In the genomic region with DNA sequence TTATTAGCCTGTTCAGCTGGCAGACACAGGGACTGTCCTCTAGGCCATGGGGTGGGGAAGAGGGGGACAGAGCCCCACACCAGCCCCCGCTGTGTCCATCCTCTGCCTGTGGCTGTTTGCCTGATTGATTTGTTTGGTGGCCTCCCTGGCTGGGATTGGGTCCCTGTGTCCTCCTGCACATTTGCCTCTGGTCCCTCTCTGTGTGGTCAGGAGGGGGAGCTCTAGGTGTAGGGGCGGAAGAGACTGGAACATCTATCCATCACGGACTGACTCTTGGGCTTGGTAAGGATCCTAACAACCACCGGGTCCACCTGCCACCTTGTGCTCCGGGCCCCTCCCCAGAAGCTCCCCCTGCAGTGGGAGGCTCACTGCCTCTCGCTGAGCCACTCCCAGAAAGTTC, we compare ENCODE assay signal across 9 cellular contexts. TPM values are rescaled to one million over a fixed set of nuclear protein-coding genes. Genes with fewer than 3 reads are reported as not detected.
DNase-seq lines count a peak whose midpoint lies in the region; ATAC-seq, FAIRE-seq and TF ChIP-seq lines count a peak whose summit lies in the region.
"Had no signal": no experiment of that assay in that cellular context is flagged by ENCODE, and none has a peak within 500 bp of the region (broad histone marks: within the 10 kb centered on the region; RNA-seq: fewer than 3 reads in every experiment).

No MANE protein-coding gene starts in this region.

- peaks cover 3% of the 10 kb centered on the region; the same call in 1 of the 2 replicates for H3K4me1 ChIP-seq in HEK293 (ENCODE audit: control insufficient read depth, insufficient read depth, low read length)
- H3K4me1 ChIP-seq in HepG2 (ENCODE audit: insufficient read depth, low read length): no peaks in the 10 kb centered on the region
- H3K4me1 ChIP-seq in adrenal gland (replicated peaks in 1 of 2): peaks cover 4 to 11% of the 10 kb centered on the region in 2 donors

- H4K20me1 ChIP-seq in HepG2 (ENCODE audit: insufficient read depth, low read length): no peaks in the 10 kb centered on the region

- 0% methylated on average over 2 of the region's 6 CpGs for WGBS in HepG2 (ENCODE audit: low lambda C conversion rate)
- WGBS in adrenal gland, 4 donors: 78 to 82% (median 79%) methylated on average over 4 to 6 of the region's 6 CpGs

- FAIRE-seq in HepG2 (lab: Jason Lieb, UNC): peak; percentile 74

- DNase-seq in Caki2 (ENCODE audit: low read depth): peak; percentile 25
- peak; percentile 39 for DNase-seq in SW480 (ENCODE audit: low spot score)
- DNase-seq in HepG2 (ENCODE audit: low spot score): peak; percentile 39
- DNase-seq in adrenal gland: no peak
- DNase-seq in kidney glomerular epithelial cell (lab: John Stamatoyannopoulos, UW): no peak
- DNase-seq in putamen (ENCODE audit: low spot score): no peak
- no peak for DNase-seq in NCI-H1105 (lab: John Stamatoyannopoulos, UW)
- DNase-seq: naive B cell had no signal

- no peak for TF ChIP-seq POLR2A in HepG2 (IDR thresholded peaks at IDR 0.05; ENCODE audit: insufficient read depth in 1 of 2, low read depth in 2 of 2, low read length in 2 of 2)
- no peak for TF ChIP-seq POLR2A in adrenal gland (IDR thresholded peaks at IDR 0.05)

- TF ChIP-seq EP300 in HepG2 (IDR thresholded peaks at IDR 0.05; ENCODE audit: low read depth in 2 of 2, low read length in 2 of 2) (no peak), HepG2 (CRISPR knock-in tag; IDR thresholded peaks at IDR 0.05; ENCODE audit: borderline replicate concordance) (no peak)

- in situ Hi-C loops in Caki2 (cut with HindIII; ENCODE audit: low pct_unique_long_range_greater_than_20kb, low sequenced_read_pairs): no loop called here
- in situ Hi-C loops in HepG2 (cut with HindIII; ENCODE audit: extremely low pct_ligation_motif_present, low pct_unique_long_range_greater_than_20kb): loop anchor here (5.0 kb wide), 1 partner anchor 154 kb away; no protein-coding TSS in a partner anchor

- H3K9me3 ChIP-seq in HEK293 (ENCODE audit: control insufficient read depth, insufficient read depth, low read depth, low read length) (no peaks in the 10 kb centered on the region), HepG2 (ENCODE audit: low read length) (no peaks in the 10 kb centered on the region), adrenal gland (replicated peaks in 1 of 3) (no peaks in the 10 kb centered on the region)

- H3K79me2 ChIP-seq in HepG2 (ENCODE audit: insufficient read depth, low read length): no peaks in the 10 kb centered on the region

- H2AFZ ChIP-seq in HepG2 (ENCODE audit: low read length): no peak overlapping the region

- TF ChIP-seq RAD21 in HepG2 (CRISPR knock-in tag; IDR thresholded peaks at IDR 0.05): peak; percentile 66

- H3K4me3 ChIP-seq in HEK293 (ENCODE audit: low read depth, low read length) (no peak overlapping the region), HepG2 (replicated peaks in 1 of 3; ENCODE audit: insufficient read depth in 1 of 3, low read depth in 2 of 3, low read length in 3 of 3) (no peak overlapping the region), adrenal gland (no peak overlapping the region)

- POLR2A ChIA-PET in HEK293 (lab: Yijun Ruan, JAX): interaction anchor here (0.8 to 1.0 kb wide), 3 partner anchors 17 to 154 kb away, joined by 3 to 4 read pairs (median 3); no protein-coding TSS in a partner anchor
- POLR2A ChIA-PET in HepG2 (lab: Yijun Ruan, JAX): no interaction called here

- H3K9ac ChIP-seq in HepG2 (ENCODE audit: insufficient read depth, low read depth, low read length): no peak overlapping the region

- H3K27me3 ChIP-seq in HepG2 (ENCODE audit: control insufficient read depth in 1 of 2, insufficient read depth in 2 of 2, low read length in 2 of 2) (peaks cover 1 to 59% of the 10 kb centered on the region in 2 experiments; a peak in 4 of 5 replicates), adrenal gland (peaks cover 25% of the 10 kb centered on the region)

- TF ChIP-seq CTCF in HEK293 (tag by site-specific recombination; IDR thresholded peaks at IDR 0.05): peak; percentile 75
- peak; percentile 83 for TF ChIP-seq CTCF in HepG2 (CRISPR knock-in tag; IDR thresholded peaks at IDR 0.05)
- TF ChIP-seq CTCF in adrenal gland (IDR thresholded peaks at IDR 0.05): no peak

- intact Hi-C loops in HepG2 (cut with micrococcal nuclease; ENCODE audit: unreplicated experiment): loop anchor here (1.0 to 2.0 kb wide), 2 partner anchors 28 to 155 kb away; no protein-coding TSS in a partner anchor
- intact Hi-C loops in adrenal gland (cut with DNase I): no loop called here

- CTCF ChIA-PET in HEK293 (lab: Yijun Ruan, JAX): interaction anchor here (0.5 to 7.0 kb wide), 37 partner anchors 9 to 549 kb away, joined by 3 to 110 read pairs (median 4); a partner anchor contains a TSS
- CTCF ChIA-PET in HepG2 (lab: Yijun Ruan, JAX; ENCODE audit: low intra/inter-chr PET ratio, low total read pairs): interaction anchor here (1.1 to 1.4 kb wide), 2 partner anchors 28 to 152 kb away, joined by 3 to 4 read pairs; no protein-coding TSS in a partner anchor

- no peaks in the 10 kb centered on the region for H3K36me3 ChIP-seq in HEK293 (ENCODE audit: control insufficient read depth in 2 of 2, insufficient read depth in 1 of 2, low read length in 2 of 2)
- no peaks in the 10 kb centered on the region for H3K36me3 ChIP-seq in HepG2 (replicated peaks in 1 of 2; ENCODE audit: control insufficient read depth in 1 of 2, insufficient read depth in 2 of 2, low read length in 2 of 2)
- H3K36me3 ChIP-seq in adrenal gland (replicated peaks in 1 of 2): no peaks in the 10 kb centered on the region

- no peak overlapping the region for H3K4me2 ChIP-seq in HepG2 (ENCODE audit: low read depth, low read length)

- no peak overlapping the region for H3K27ac ChIP-seq in HEK293 (ENCODE audit: extremely low read depth, low read depth, low read length)
- no peak overlapping the region for H3K27ac ChIP-seq in HepG2 (ENCODE audit: extremely low read length, insufficient read depth, low read length)
- no peak overlapping the region for H3K27ac ChIP-seq in adrenal gland

- BruUV-seq in HepG2 (replicated peaks; lab: Mats Ljungman, UMichigan): no TSS peak

- ATAC-seq in HepG2: peak; percentile 90

TF ChIP-seq in HEK293, 187 proteins besides CTCF, POLR2A, EP300 and RAD21 (continues in another document):
- TF ChIP-seq ZFHX2 (tag by site-specific recombination; conservative IDR thresholded peaks at IDR 0.05): no peak
- no peak for TF ChIP-seq ZNF560 (tag by site-specific recombination; IDR thresholded peaks at IDR 0.05; ENCODE audit: borderline replicate concordance)
- TF ChIP-seq ZBTB17 (tag by site-specific recombination; IDR thresholded peaks at IDR 0.05): peak; percentile 19; the same call in 1 of the 2 replicates
- TF ChIP-seq KLF8 (tag by site-specific recombination; IDR thresholded peaks at IDR 0.05): no peak

TF ChIP-seq in HepG2, 621 proteins besides CTCF, POLR2A, EP300 and RAD21 (continues in another document):
- no peak for TF ChIP-seq REXO4 (CRISPR knock-in tag; IDR thresholded peaks at IDR 0.05; ENCODE audit: borderline replicate concordance)
- TF ChIP-seq STAG1 (CRISPR knock-in tag; IDR thresholded peaks at IDR 0.05): peak; percentile 66
- no peak for TF ChIP-seq ZNF703 (CRISPR knock-in tag; IDR thresholded peaks at IDR 0.05; ENCODE audit: borderline replicate concordance)
- no peak for TF ChIP-seq RXRB (CRISPR knock-in tag; IDR thresholded peaks at IDR 0.05; ENCODE audit: borderline replicate concordance)
- TF ChIP-seq, protein P1, sequence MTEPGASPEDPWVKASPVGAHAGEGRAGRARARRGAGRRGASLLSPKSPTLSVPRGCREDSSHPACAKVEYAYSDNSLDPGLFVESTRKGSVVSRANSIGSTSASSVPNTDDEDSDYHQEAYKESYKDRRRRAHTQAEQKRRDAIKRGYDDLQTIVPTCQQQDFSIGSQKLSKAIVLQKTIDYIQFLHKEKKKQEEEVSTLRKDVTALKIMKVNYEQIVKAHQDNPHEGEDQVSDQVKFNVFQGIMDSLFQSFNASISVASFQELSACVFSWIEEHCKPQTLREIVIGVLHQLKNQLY (CRISPR knock-in tag; IDR thresholded peaks at IDR 0.05): no peak
- TF ChIP-seq EZH2 (conservative IDR thresholded peaks at IDR 0.05; ENCODE audit: low read depth, low read length): no peak
- TF ChIP-seq KDM2A (CRISPR knock-in tag; IDR thresholded peaks at IDR 0.05; ENCODE audit: borderline replicate concordance, low read depth): 0 out of 2 replicates have a peak, but pooled peaks have one; percentile 13

RNA-seq across cellular contexts. Expression of a gene that starts 38.4 kb away (rescaled TPM):
- total RNA-seq in Caki2 (2014; rRNA removed; shearing (Covaris generic); ENCODE audit: low replicate concordance): 101 and 145 TPM in 2 replicates
- total RNA-seq in HepG2 (2016; rRNA removed; fragmentation: Illumina TruSeq; extraction: Trizol) (66.8 and 72.4 TPM in 2 replicates), adrenal gland (10 to 100 TPM; 14.4 to 37.4 (median 20.6) TPM)
- total RNA-seq in HepG2 (2016; cell fraction: cytosol; rRNA removed; fragmentation: Illumina TruSeq; extraction: Trizol; ENCODE audit: low read depth): 41.5 and 58.5 TPM in 2 replicates
- total RNA-seq in HepG2 (2016; cell fraction: insoluble cytoplasmic fraction; rRNA removed; fragmentation: Illumina TruSeq; extraction: Trizol): 69.4 and 83.1 TPM in 2 replicates
- 47.6 and 63.2 TPM in 2 replicates for total RNA-seq in HepG2 (2016; cell fraction: membrane; rRNA removed; fragmentation: Illumina TruSeq; extraction: Trizol)
- total RNA-seq in HepG2 (2016; cell fraction: nucleus; rRNA removed; fragmentation: Illumina TruSeq; extraction: Trizol): 23.1 and 27.7 TPM in 2 replicates
- polyA plus RNA-seq in HepG2 (2011; rRNA removed) (44.0 and 48.4 TPM in 2 replicates), adrenal gland (10 to 100 TPM; 17.5 to 52.3 (median 17.8) TPM)
- polyA plus RNA-seq in HepG2 (2011; cell fraction: cytosol; rRNA removed): 65.1 and 68.9 TPM in 2 replicates
- polyA plus RNA-seq in HepG2 (2011; cell fraction: nucleus; rRNA removed): 24.4 and 25.2 TPM in 2 replicates
- polyA plus RNA-seq in HepG2 (2012): 27.5 and 30.7 TPM in 2 replicates
- polyA plus RNA-seq in HepG2 (2016; cell fraction: cytosol; fragmentation: Illumina TruSeq; extraction: Trizol; ENCODE audit: low read depth): 56.9 and 82.2 TPM in 2 replicates
- polyA plus RNA-seq in HepG2 (2016; cell fraction: insoluble cytoplasmic fraction; fragmentation: Illumina TruSeq; extraction: Trizol; ENCODE audit: low read depth): 94.3 and 99.6 TPM in 2 replicates
- polyA plus RNA-seq in HepG2 (2016; cell fraction: membrane; fragmentation: Illumina TruSeq; extraction: Trizol; ENCODE audit: low read depth): 61.8 and 62.4 TPM in 2 replicates
- 51.1 and 54.5 TPM in 2 replicates for polyA plus RNA-seq in HepG2 (2016; cell fraction: nucleus; fragmentation: Illumina TruSeq; extraction: Trizol; ENCODE audit: insufficient read depth, low read depth)
- polyA minus RNA-seq in HepG2 (2011; rRNA and poly(A)+ RNA removed; ENCODE audit: low replicate concordance): 14.3 and 18.2 TPM in 2 replicates
- 6.4 and 11.3 TPM in 2 replicates for polyA minus RNA-seq in HepG2 (2011; cell fraction: cytosol; rRNA and poly(A)+ RNA removed)
- polyA minus RNA-seq in HepG2 (2011; cell fraction: nucleus; rRNA and poly(A)+ RNA removed): 6.3 and 11.4 TPM in 2 replicates

Comparison
In these comparisons a context has a peak if more than half of its experiments do, and no peak if none do; other contexts are left out.
1. DNase-seq: peak in Caki2 (single experiment), SW480 (single experiment) and HepG2 (single experiment); none in adrenal gland (0 of 7), kidney glomerular epithelial cell (single experiment), putamen (single experiment) and NCI-H1105 (single experiment).
2. CTCF ChIP-seq: peak in HEK293 (single experiment) and HepG2 (single experiment); none in adrenal gland (0 of 6).